2 cellular contexts compared by ENCODE assay signal in genomic region chr12:93798279-93798678, GRCh38.
A peak's percentile ranks its signal among the peaks of the same experiment; 100 is the strongest.
TF ChIP-seq lines count a peak whose summit lies in the region.

No MANE protein-coding gene starts in this region.

TF ChIP-seq in IMR-90, 13 proteins besides CTCF, POLR2A, EP300 and RAD21:
- TF ChIP-seq CHD1 (IDR thresholded peaks at IDR 0.05; ENCODE audit: low read depth, low read length): no peak
- TF ChIP-seq SMC3 (IDR thresholded peaks at IDR 0.05; ENCODE audit: low read depth, low read length): no peak
- TF ChIP-seq RCOR1 (IDR thresholded peaks at IDR 0.05; ENCODE audit: insufficient replicate concordance, low read length): no peak
- TF ChIP-seq CEBPB (IDR thresholded peaks at IDR 0.05; ENCODE audit: low read depth, low read length): no peak
- no peak for TF ChIP-seq MAFK (IDR thresholded peaks at IDR 0.05; ENCODE audit: low read depth, low read length)
- no peak for TF ChIP-seq FOS (IDR thresholded peaks at IDR 0.05; ENCODE audit: low read depth, low read length)
- TF ChIP-seq NFE2L2 (IDR thresholded peaks at IDR 0.05; ENCODE audit: low read depth, low read length): no peak
- no peak for TF ChIP-seq BHLHE40 (IDR thresholded peaks at IDR 0.05; ENCODE audit: low read depth, low read length)
- TF ChIP-seq RFX5 (IDR thresholded peaks at IDR 0.05; ENCODE audit: low read depth, low read length): no peak
- no peak for TF ChIP-seq ELK1 (IDR thresholded peaks at IDR 0.05; ENCODE audit: borderline replicate concordance, low read depth, low read length)
- TF ChIP-seq MXI1 (IDR thresholded peaks at IDR 0.05; ENCODE audit: borderline replicate concordance, low read depth, low read length): no peak
- TF ChIP-seq USF2 (IDR thresholded peaks at IDR 0.05; ENCODE audit: low read depth, low read length): no peak
- TF ChIP-seq MAZ (IDR thresholded peaks at IDR 0.05; ENCODE audit: borderline replicate concordance, low read depth, low read length): no peak

TF ChIP-seq in K562, 482 proteins besides CTCF, POLR2A, EP300 and RAD21:
- TF ChIP-seq ZNF212 (CRISPR knock-in tag; IDR thresholded peaks at IDR 0.05) (no peak), RBM25 (IDR thresholded peaks at IDR 0.05; ENCODE audit: low read depth, low read length, severe bottlenecking) (peak; percentile 6), ZFP36 (IDR thresholded peaks at IDR 0.05; ENCODE audit: low read depth, low read length, partially characterized antibody) (peak; percentile 8), EGR1 (conservative IDR thresholded peaks at IDR 0.05) (no peak), ZFP91 (CRISPR knock-in tag; IDR thresholded peaks at IDR 0.05) (no peak), HMG20A (CRISPR knock-in tag; conservative IDR thresholded peaks at IDR 0.05) (no peak)
